In the genomic region with DNA sequence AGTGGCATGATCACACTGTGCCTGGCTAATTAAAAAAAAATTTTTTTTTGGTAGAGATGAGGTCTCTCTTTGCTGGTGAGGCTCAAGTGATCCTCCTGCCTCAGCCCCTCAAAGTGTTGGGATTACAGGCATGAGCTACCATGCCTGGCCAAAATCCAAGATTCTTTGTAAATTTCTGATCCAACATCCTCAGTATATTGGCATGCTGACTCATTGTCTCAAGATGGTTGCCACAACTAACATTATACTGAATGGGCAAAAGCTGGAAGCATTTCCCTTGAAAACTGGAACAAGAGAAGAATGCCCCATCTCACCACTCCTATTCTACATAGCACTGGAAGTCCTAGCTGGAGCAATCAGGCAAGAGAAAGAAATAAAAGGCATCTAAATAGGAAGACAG, we compare ENCODE assay signal across 20 cellular contexts.
DNase-seq lines count a peak whose midpoint lies in the region; ATAC-seq, FAIRE-seq and TF ChIP-seq lines count a peak whose summit lies in the region.
"Had no signal": no experiment of that assay in that cellular context is flagged by ENCODE, and none has a peak within 500 bp of the region (broad histone marks: within the 10 kb centered on the region; RNA-seq: fewer than 3 reads in every experiment).

No MANE protein-coding gene starts in this region.

- H3K27me3 Mint-ChIP-seq in astrocyte (ENCODE audit: low read depth, unreplicated experiment) = no peaks in the 10 kb centered on the region
- no peaks in the 10 kb centered on the region for H3K27me3 Mint-ChIP-seq in activated T-helper 1 cell treated with anti-CD3 and anti-CD28 coated beads, Interleukin-12 subunit alpha, Interleukin-12 subunit beta, Interleukin-2, Interleukin-4 antibody, amounts not matched to agents 30 ng/mL and 10 ng/mL and 1 ng/mL, durations not matched to agents 14 hours and 24 hours and 36 hours (ENCODE audit: insufficient read depth)
- H3K27me3 Mint-ChIP-seq in activated CD4-positive, alpha-beta memory T cell treated with anti-CD3 and anti-CD28 coated beads, Interleukin-2, amount 10 ng/mL, durations not matched to agents 7 days and 5 days = no peaks in the 10 kb centered on the region
- H3K27me3 Mint-ChIP-seq: activated CD4-positive, alpha-beta T cell treated with anti-CD3 and anti-CD28 coated beads for 36 hours; stimulated activated naive CD8-positive, alpha-beta T cell treated with anti-CD3 and anti-CD28 coated beads, Interleukin-15, amount 100 ng/mL, for 72 hours had no signal

- no peaks in the 10 kb centered on the region for H4K20me1 ChIP-seq in astrocyte (ENCODE audit: insufficient read depth, low read length)

- H2AFZ ChIP-seq in astrocyte (ENCODE audit: low read depth, low read length) = peak overlapping the region; percentile 43
- H2AFZ ChIP-seq: parathyroid adenoma had no signal

- H3K9ac ChIP-seq in astrocyte (ENCODE audit: low read length) = peak overlapping the region; percentile 43
- H3K9ac ChIP-seq: parathyroid adenoma had no signal

- no peaks in the 10 kb centered on the region for H3K79me2 ChIP-seq in astrocyte (ENCODE audit: insufficient read depth, low read length)
- H3K79me2 ChIP-seq: parathyroid adenoma had no signal

- H3K36me3 Mint-ChIP-seq in astrocyte (ENCODE audit: low read depth, unreplicated experiment) = no peaks in the 10 kb centered on the region
- no peaks in the 10 kb centered on the region for H3K36me3 Mint-ChIP-seq in activated T-helper 1 cell treated with anti-CD3 and anti-CD28 coated beads, Interleukin-12 subunit alpha, Interleukin-12 subunit beta, Interleukin-2, Interleukin-4 antibody, amounts not matched to agents 30 ng/mL and 10 ng/mL and 1 ng/mL, durations not matched to agents 14 hours and 24 hours and 36 hours (ENCODE audit: low read depth)
- no peaks in the 10 kb centered on the region for H3K36me3 Mint-ChIP-seq in activated CD4-positive, alpha-beta memory T cell treated with anti-CD3 and anti-CD28 coated beads, Interleukin-2, amount 10 ng/mL, durations not matched to agents 7 days and 5 days (ENCODE audit: low read depth)

- no peak overlapping the region for H3K4me3 Mint-ChIP-seq in astrocyte (ENCODE audit: unreplicated experiment)
- H3K4me3 Mint-ChIP-seq in activated T-helper 1 cell treated with anti-CD3 and anti-CD28 coated beads, Interleukin-12 subunit alpha, Interleukin-12 subunit beta, Interleukin-2, Interleukin-4 antibody, amounts not matched to agents 30 ng/mL and 10 ng/mL and 1 ng/mL, durations not matched to agents 14 hours and 24 hours and 36 hours = no peak overlapping the region
- no peak overlapping the region for H3K4me3 Mint-ChIP-seq in activated CD4-positive, alpha-beta memory T cell treated with anti-CD3 and anti-CD28 coated beads, Interleukin-2, amount 10 ng/mL, durations not matched to agents 7 days and 5 days
- H3K4me3 Mint-ChIP-seq: activated CD4-positive, alpha-beta T cell treated with anti-CD3 and anti-CD28 coated beads for 36 hours; stimulated activated naive CD8-positive, alpha-beta T cell treated with anti-CD3 and anti-CD28 coated beads, Interleukin-15, amount 100 ng/mL, for 72 hours had no signal

- TF ChIP-seq RAD21 in A549 (conservative IDR thresholded peaks at IDR 0.05 in 1 of 2, IDR thresholded peaks at IDR 0.05 in 1 of 2) = no peak

- H3K27ac Mint-ChIP-seq in astrocyte (ENCODE audit: unreplicated experiment) = peak overlapping the region; percentile 95
- H3K27ac Mint-ChIP-seq in activated T-helper 1 cell treated with anti-CD3 and anti-CD28 coated beads, Interleukin-12 subunit alpha, Interleukin-12 subunit beta, Interleukin-2, Interleukin-4 antibody, amounts not matched to agents 30 ng/mL and 10 ng/mL and 1 ng/mL, durations not matched to agents 14 hours and 24 hours and 36 hours = no peak overlapping the region
- H3K27ac Mint-ChIP-seq in activated CD4-positive, alpha-beta memory T cell treated with anti-CD3 and anti-CD28 coated beads, Interleukin-2, amount 10 ng/mL, durations not matched to agents 7 days and 5 days = no peak overlapping the region
- H3K27ac Mint-ChIP-seq: activated CD4-positive, alpha-beta T cell treated with anti-CD3 and anti-CD28 coated beads for 36 hours; stimulated activated naive CD8-positive, alpha-beta T cell treated with anti-CD3 and anti-CD28 coated beads, Interleukin-15, amount 100 ng/mL, for 72 hours had no signal

- H3K27ac ChIP-seq in A549 (peak overlapping the region; percentile 54 to 78), astrocyte (ENCODE audit: low read depth, low read length) (peak overlapping the region; percentile 49), uterus (no peak overlapping the region)
- H3K27ac ChIP-seq: dorsolateral prefrontal cortex, parathyroid adenoma, spleen had no signal

- peak in 1 of 2 experiments; percentile 46 for DNase-seq in A549 (ENCODE audit: low read depth in 1 of 2, low spot score in 1 of 2)
- peak; percentile 55 for DNase-seq in HS-27A (ENCODE audit: low read depth)
- DNase-seq in astrocyte (ENCODE audit: low read depth) = peak; percentile 72
- peak; percentile 17 for DNase-seq in fibroblast of the conjunctiva (ENCODE audit: low read depth)
- DNase-seq in NCI-H2227 (lab: John Stamatoyannopoulos, UW; ENCODE audit: unreplicated experiment) = no peak
- DNase-seq in uterus = no peak
- no peak for DNase-seq in activated T-helper 1 cell treated with anti-CD3 and anti-CD28 coated beads, Interleukin-12 subunit alpha, Interleukin-12 subunit beta, Interleukin-2, Interleukin-4 antibody, amounts not matched to agents 30 ng/mL and 10 ng/mL and 1 ng/mL, durations not matched to agents 14 hours and 24 hours and 36 hours (ENCODE audit: low spot score)
- no peak for DNase-seq in activated CD4-positive, alpha-beta memory T cell treated with anti-CD3 and anti-CD28 coated beads, Interleukin-2, amount 10 ng/mL, durations not matched to agents 7 days and 5 days
- DNase-seq: activated CD4-positive, alpha-beta T cell treated with anti-CD3 and anti-CD28 coated beads for 36 hours; activated T-cell treated with anti-CD3 and anti-CD28 coated beads, Interleukin-2, amount 50 U/mL, for 1 hour; anterior cingulate cortex; dorsolateral prefrontal cortex; glutamatergic neuron; KG1; NCI-H1694; spleen; stimulated activated naive CD8-positive, alpha-beta T cell treated with anti-CD3 and anti-CD28 coated beads, Interleukin-15, amount 100 ng/mL, for 72 hours; T-helper 2 cell had no signal

- POLR2A ChIA-PET in A549 (lab: Yijun Ruan, JAX) = no interaction called here
- POLR2A ChIA-PET in activated CD4-positive, alpha-beta memory T cell treated with anti-CD3 and anti-CD28 coated beads, Interleukin-2, amount 10 ng/mL, durations not matched to agents 7 days and 5 days (lab: Charles Lee) = no interaction called here

- CTCF ChIA-PET in A549 (lab: Yijun Ruan, JAX) = no interaction called here
- CTCF ChIA-PET in activated CD4-positive, alpha-beta memory T cell treated with anti-CD3 and anti-CD28 coated beads, Interleukin-2, amount 10 ng/mL, durations not matched to agents 7 days and 5 days (lab: Charles Lee) = no interaction called here

- H3K9me3 Mint-ChIP-seq in astrocyte (ENCODE audit: unreplicated experiment) = no peaks in the 10 kb centered on the region
- H3K9me3 Mint-ChIP-seq in activated T-helper 1 cell treated with anti-CD3 and anti-CD28 coated beads, Interleukin-12 subunit alpha, Interleukin-12 subunit beta, Interleukin-2, Interleukin-4 antibody, amounts not matched to agents 30 ng/mL and 10 ng/mL and 1 ng/mL, durations not matched to agents 14 hours and 24 hours and 36 hours = no peaks in the 10 kb centered on the region
- peaks cover 2% of the 10 kb centered on the region for H3K9me3 Mint-ChIP-seq in activated CD4-positive, alpha-beta memory T cell treated with anti-CD3 and anti-CD28 coated beads, Interleukin-2, amount 10 ng/mL, durations not matched to agents 7 days and 5 days

- TF ChIP-seq EP300 in A549 (IDR thresholded peaks at IDR 0.05) = no peak

- H3K4me3 ChIP-seq in A549 (no peak overlapping the region), astrocyte (ENCODE audit: insufficient read depth, low read depth, low read length) (no peak overlapping the region), uterus (no peak overlapping the region)
- H3K4me3 ChIP-seq: dorsolateral prefrontal cortex, spleen had no signal

- H3K4me2 ChIP-seq in A549 (0 out of 3 replicates have a peak overlapping the region, but pooled peaks have one; percentile 9), astrocyte (ENCODE audit: low read length) (no peak overlapping the region)

- peak in 1 of 2 experiments; percentile 63; a peak in 3 of 6 replicates for ATAC-seq in A549
- ATAC-seq: activated CD4-positive, alpha-beta T cell treated with anti-CD3 and anti-CD28 coated beads for 36 hours; stimulated activated naive CD8-positive, alpha-beta T cell treated with anti-CD3 and anti-CD28 coated beads, Interleukin-15, amount 100 ng/mL, for 72 hours had no signal

- intact Hi-C loops in uterus (cut with DNase I; ENCODE audit: low total_unique reads) = no loop called here
- intact Hi-C loops in activated T-helper 1 cell treated with anti-CD3 and anti-CD28 coated beads, Interleukin-12 subunit alpha, Interleukin-12 subunit beta, Interleukin-2, Interleukin-4 antibody, amounts not matched to agents 30 ng/mL and 10 ng/mL and 1 ng/mL, durations not matched to agents 14 hours and 24 hours and 36 hours (cut with micrococcal nuclease) = no loop called here

- TF ChIP-seq CTCF in A549 (IDR thresholded peaks at IDR 0.05) (no peak), astrocyte (IDR thresholded peaks at IDR 0.05; ENCODE audit: insufficient read depth, low read depth, low read length) (no peak), uterus (IDR thresholded peaks at IDR 0.05) (no peak)

- H3K4me1 Mint-ChIP-seq in astrocyte (ENCODE audit: low read depth, unreplicated experiment) = peaks cover 10% of the 10 kb centered on the region
- H3K4me1 Mint-ChIP-seq in activated T-helper 1 cell treated with anti-CD3 and anti-CD28 coated beads, Interleukin-12 subunit alpha, Interleukin-12 subunit beta, Interleukin-2, Interleukin-4 antibody, amounts not matched to agents 30 ng/mL and 10 ng/mL and 1 ng/mL, durations not matched to agents 14 hours and 24 hours and 36 hours (ENCODE audit: low read depth) = no peaks in the 10 kb centered on the region
- H3K4me1 Mint-ChIP-seq in activated CD4-positive, alpha-beta memory T cell treated with anti-CD3 and anti-CD28 coated beads, Interleukin-2, amount 10 ng/mL, durations not matched to agents 7 days and 5 days = no peaks in the 10 kb centered on the region
- H3K4me1 Mint-ChIP-seq: activated CD4-positive, alpha-beta T cell treated with anti-CD3 and anti-CD28 coated beads for 36 hours; stimulated activated naive CD8-positive, alpha-beta T cell treated with anti-CD3 and anti-CD28 coated beads, Interleukin-15, amount 100 ng/mL, for 72 hours had no signal

- no peaks in the 10 kb centered on the region for H3K36me3 ChIP-seq in astrocyte (ENCODE audit: insufficient read depth, low read length)
- no peaks in the 10 kb centered on the region for H3K36me3 ChIP-seq in uterus
- H3K36me3 ChIP-seq: spleen had no signal

- no peak for TF ChIP-seq POLR2A in A549 (IDR thresholded peaks at IDR 0.05; ENCODE audit: low read length)
- TF ChIP-seq POLR2A in uterus (IDR thresholded peaks at IDR 0.05) = no peak

- H3K9me3 ChIP-seq in A549 = no peaks in the 10 kb centered on the region
- H3K9me3 ChIP-seq in astrocyte (ENCODE audit: insufficient read depth, low read depth, low read length) = peaks cover 2% of the 10 kb centered on the region
- H3K9me3 ChIP-seq in uterus = no peaks in the 10 kb centered on the region

- H3K4me1 ChIP-seq in A549 (peaks cover 22% of the 10 kb centered on the region), astrocyte (ENCODE audit: insufficient read depth, low read length) (peaks cover 9% of the 10 kb centered on the region), uterus (no peaks in the 10 kb centered on the region)
- H3K4me1 ChIP-seq: parathyroid adenoma, spleen had no signal

- H3K27me3 ChIP-seq in astrocyte (ENCODE audit: insufficient read depth, low read length) (no peaks in the 10 kb centered on the region), uterus (no peaks in the 10 kb centered on the region)
- H3K27me3 ChIP-seq: dorsolateral prefrontal cortex, spleen had no signal

- FAIRE-seq in A549 (lab: Jason Lieb, UNC) (no peak), astrocyte (lab: Jason Lieb, UNC) (no peak)
- FAIRE-seq: H54 had no signal

Comparison
In these comparisons a context has a peak if more than half of its experiments do, and no peak if none do; other contexts are left out.
1. DNase-seq: peak in HS-27A (single experiment), astrocyte (single experiment) and fibroblast of the conjunctiva (single experiment); none in NCI-H2227 (single experiment), uterus (0 of 2), activated T-helper 1 cell treated with anti-CD3 and anti-CD28 coated beads, Interleukin-12 subunit alpha, Interleukin-12 subunit beta, Interleukin-2, Interleukin-4 antibody, amounts not matched to agents 30 ng/mL and 10 ng/mL and 1 ng/mL, durations not matched to agents 14 hours and 24 hours and 36 hours (single experiment) and activated CD4-positive, alpha-beta memory T cell treated with anti-CD3 and anti-CD28 coated beads, Interleukin-2, amount 10 ng/mL, durations not matched to agents 7 days and 5 days (single experiment).
2. H3K27ac ChIP-seq: peak in A549 (2 of 2) and astrocyte (single experiment); none in uterus (0 of 2).